In genomic region chr7:33487998-33488682, GRCh38 we compare ENCODE assay signal across 17 cellular contexts.
DNase-seq lines count a peak whose midpoint lies in the region; ATAC-seq, FAIRE-seq and TF ChIP-seq lines count a peak whose summit lies in the region.
"Had no signal": no experiment of that assay in that cellular context is flagged by ENCODE, and none has a peak within 500 bp of the region (broad histone marks: within the 10 kb centered on the region; RNA-seq: fewer than 3 reads in every experiment).

No MANE protein-coding gene starts in this region.

- peaks cover 0 to 7% (median 0%) of the 10 kb centered on the region in 7 donors for H3K9me3 Mint-ChIP-seq in CD14-positive monocyte

- TF ChIP-seq CTCF in CD14-positive monocyte (IDR thresholded peaks at IDR 0.05) (no peak), ascending aorta (IDR thresholded peaks at IDR 0.05) (no peak)

- H3K4me3 Mint-ChIP-seq in CD14-positive monocyte = no peak overlapping the region
- H3K4me3 Mint-ChIP-seq: T-cell had no signal

- intact Hi-C loops in CD14-positive monocyte (cut with micrococcal nuclease) = no loop called here
- intact Hi-C loops in ascending aorta (cut with DNase I) = no loop called here

- DNase-seq in GM12891 (ENCODE audit: insufficient read length, low spot score) (peak; percentile 11), NOMO-1 treated with DMSO at 0.1 percent for 48 hours (lab: John Stamatoyannopoulos, UW; ENCODE audit: unreplicated experiment) (peak; percentile 85), CD14-positive monocyte (ENCODE audit: low spot score) (no peak), H7 (no peak), A172 (ENCODE audit: low spot score) (no peak), ascending aorta (ENCODE audit: low spot score in 2 of 2) (no peak)
- DNase-seq: activated T-cell treated with anti-CD3 and anti-CD28 coated beads for 4 hours; caudate nucleus; effector CD8-positive, alpha-beta T cell; left ventricle myocardium inferior; NCI-H1105; Peyer's patch; T-cell had no signal

- H3K27ac Mint-ChIP-seq in CD14-positive monocyte = peak overlapping the region in 1 of 7 donors; percentile 3
- H3K27ac Mint-ChIP-seq: T-cell had no signal

- FAIRE-seq in GM12891 (lab: Jason Lieb, UNC) = peak; percentile 85
- FAIRE-seq: H1 had no signal

- peaks cover 0 to 3% (median 0%) of the 10 kb centered on the region in 3 donors for H3K27me3 Mint-ChIP-seq in CD14-positive monocyte (ENCODE audit: low read depth in 3 of 3)
- H3K27me3 Mint-ChIP-seq: T-cell had no signal

- H3K27me3 ChIP-seq in H7 (ENCODE audit: control insufficient read depth, insufficient read depth, low read length) = no peaks in the 10 kb centered on the region
- H3K27me3 ChIP-seq in ascending aorta = no peaks in the 10 kb centered on the region
- H3K27me3 ChIP-seq: Peyer's patch had no signal

- no peak overlapping the region for H3K27ac ChIP-seq in ascending aorta
- H3K27ac ChIP-seq: left ventricle myocardium inferior, Peyer's patch, prostate gland had no signal

- no peak overlapping the region for H3K4me3 ChIP-seq in H7 (ENCODE audit: insufficient read depth, low read depth, low read length)
- H3K4me3 ChIP-seq in ascending aorta = no peak overlapping the region
- H3K4me3 ChIP-seq: left ventricle myocardium inferior, Peyer's patch, prostate gland had no signal

- peaks cover 2% of the 10 kb centered on the region for H3K4me1 Mint-ChIP-seq in CD14-positive monocyte
- H3K4me1 Mint-ChIP-seq: T-cell had no signal

- TF ChIP-seq POLR2A in GM12891 (IDR thresholded peaks at IDR 0.05; ENCODE audit: low read depth, low read length) = no peak

- H3K4me1 ChIP-seq in ascending aorta = no peaks in the 10 kb centered on the region
- H3K4me1 ChIP-seq: left ventricle myocardium inferior, Peyer's patch, prostate gland had no signal

- no peaks in the 10 kb centered on the region for H3K36me3 Mint-ChIP-seq in CD14-positive monocyte

- ATAC-seq in GM19395 (IDR thresholded peaks at IDR 0.05; ENCODE audit: unreplicated experiment) (peak; percentile 86), HG03025 (IDR thresholded peaks at IDR 0.05; ENCODE audit: low FRiP score, unreplicated experiment) (peak; percentile 81)
- ATAC-seq: T-cell had no signal

- H3K36me3 ChIP-seq in H7 (replicated peaks; ENCODE audit: control insufficient read depth, insufficient read depth, low read length) = no peaks in the 10 kb centered on the region
- H3K36me3 ChIP-seq in ascending aorta = no peaks in the 10 kb centered on the region
- H3K36me3 ChIP-seq: left ventricle myocardium inferior, Peyer's patch, prostate gland had no signal

- H3K9me3 ChIP-seq in ascending aorta = no peaks in the 10 kb centered on the region
- H3K9me3 ChIP-seq: Peyer's patch, prostate gland had no signal

TF ChIP-seq in GM12891, 5 proteins besides CTCF, POLR2A, EP300 and RAD21:
- TF ChIP-seq PAX5 (IDR thresholded peaks at IDR 0.05; ENCODE audit: insufficient read depth, low read length, severe bottlenecking) (no peak), SPI1 (IDR thresholded peaks at IDR 0.05; ENCODE audit: low read depth, low read length) (peak; percentile 97), POLR2AphosphoS5 (IDR thresholded peaks at IDR 0.05; ENCODE audit: low read depth, low read length) (no peak), TAF1 (IDR thresholded peaks at IDR 0.05; ENCODE audit: low read depth, low read length) (no peak), POU2F2 (IDR thresholded peaks at IDR 0.05; ENCODE audit: low read depth, low read length) (no peak)

Comparison
In these comparisons a context has a peak if more than half of its experiments do, and no peak if none do; other contexts are left out.
1. DNase-seq: peak in GM12891 (single experiment) and NOMO-1 treated with DMSO at 0.1 percent for 48 hours (single experiment); none in CD14-positive monocyte (single experiment), H7 (single experiment), A172 (single experiment) and ascending aorta (0 of 2).